Comparison of ENCODE assay signal across 30 cellular contexts in genomic region chr9:123104807-123105206, GRCh38.
"Had no signal": no experiment of that assay in that cellular context is flagged by ENCODE, and none has a peak within 500 bp of the region (broad histone marks: within the 10 kb centered on the region; RNA-seq: fewer than 3 reads in every experiment).

No MANE protein-coding gene starts in this region.

- H3K9me3 Mint-ChIP-seq: activated CD4-positive, alpha-beta memory T cell treated with anti-CD3 and anti-CD28 coated beads for 36 hours; activated T-cell treated with anti-CD3 and anti-CD28 coated beads, Interleukin-2, amount 50 U/mL, for 4 hours; activated T-helper 17 cell treated with anti-CD3 and anti-CD28 coated beads, Interleukin-2, amount 50 U/mL, for 72 hours; effector memory CD8-positive, alpha-beta T cell; neural crest cell; stimulated activated naive CD8-positive, alpha-beta T cell treated with anti-CD3 and anti-CD28 coated beads, Interleukin-15, Interleukin-2, amounts not matched to agents 100 ng/mL and 50 ng/mL, for 24 hours; type B pancreatic cell had no signal

- H3K4me3 ChIP-seq: gastroesophageal sphincter, hepatocyte, left ventricle myocardium inferior, pancreas, prostate gland, sigmoid colon, uterus had no signal

- H3K4me1 ChIP-seq: left ventricle myocardium inferior, pancreas, uterus had no signal

- FAIRE-seq: pancreas, small intestine had no signal

- H3K36me3 ChIP-seq: prostate gland, uterus had no signal

- H3K27me3 Mint-ChIP-seq: activated CD4-positive, alpha-beta memory T cell treated with anti-CD3 and anti-CD28 coated beads for 36 hours; activated T-helper 17 cell treated with anti-CD3 and anti-CD28 coated beads, Interleukin-2, amount 50 U/mL, for 72 hours; effector memory CD8-positive, alpha-beta T cell; stimulated activated naive CD8-positive, alpha-beta T cell treated with anti-CD3 and anti-CD28 coated beads, Interleukin-15, Interleukin-2, amounts not matched to agents 100 ng/mL and 50 ng/mL, for 24 hours; type B pancreatic cell had no signal

- H3K79me2 ChIP-seq: hepatocyte had no signal

- H3K9me3 ChIP-seq: gastroesophageal sphincter, left ventricle myocardium inferior, pancreas, prostate gland, sigmoid colon, uterus had no signal

- H2AFZ ChIP-seq: hepatocyte had no signal

- H3K4me2 ChIP-seq: hepatocyte had no signal

- H3K27ac ChIP-seq: gastroesophageal sphincter, hepatocyte, left ventricle myocardium inferior, pancreas, prostate gland, sigmoid colon, uterus had no signal

- H3K27ac Mint-ChIP-seq: activated CD4-positive, alpha-beta memory T cell treated with anti-CD3 and anti-CD28 coated beads for 36 hours; activated T-helper 17 cell treated with anti-CD3 and anti-CD28 coated beads, Interleukin-2, amount 50 U/mL, for 72 hours; stimulated activated naive CD8-positive, alpha-beta T cell treated with anti-CD3 and anti-CD28 coated beads, Interleukin-15, Interleukin-2, amounts not matched to agents 100 ng/mL and 50 ng/mL, for 24 hours; type B pancreatic cell had no signal

- H3K4me3 Mint-ChIP-seq: activated CD4-positive, alpha-beta memory T cell treated with anti-CD3 and anti-CD28 coated beads for 36 hours; activated T-cell treated with anti-CD3 and anti-CD28 coated beads, Interleukin-2, amount 50 U/mL, for 4 hours; activated T-helper 17 cell treated with anti-CD3 and anti-CD28 coated beads, Interleukin-2, amount 50 U/mL, for 72 hours; effector memory CD8-positive, alpha-beta T cell; neural crest cell; stimulated activated naive CD8-positive, alpha-beta T cell treated with anti-CD3 and anti-CD28 coated beads, Interleukin-15, Interleukin-2, amounts not matched to agents 100 ng/mL and 50 ng/mL, for 24 hours; type B pancreatic cell had no signal

- H3K27me3 ChIP-seq: gastroesophageal sphincter, hepatocyte, pancreas, sigmoid colon, uterus had no signal

- H3K4me1 Mint-ChIP-seq: neural crest cell had no signal

- DNase-seq: activated CD4-positive, alpha-beta memory T cell treated with anti-CD3 and anti-CD28 coated beads for 36 hours; activated CD4-positive, alpha-beta T cell treated with anti-CD3 and anti-CD28 coated beads for 48 hours; activated CD8-positive, alpha-beta memory T cell treated with anti-CD3 and anti-CD28 coated beads, Interleukin-2, amount 50 U/mL, for 4 hours; activated gamma-delta T cell treated with Interleukin-2 at 50 U/mL for 16 hours; activated naive CD4-positive, alpha-beta T cell treated with anti-CD3 and anti-CD28 coated beads, Interleukin-2, amount 50 U/mL, for 16 hours; activated T-cell treated with anti-CD3 and anti-CD28 coated beads, Interleukin-2, amount 50 U/mL, for 4 hours; amniotic stem cell; caudate nucleus; cortex of kidney; effector memory CD8-positive, alpha-beta T cell; erythroblast; islet precursor cell; left ventricle myocardium inferior; nucleus accumbens; pancreas; retina; sigmoid colon; small intestine; stimulated activated CD4-positive, alpha-beta T cell treated with anti-CD3 and anti-CD28 coated beads, Interleukin-1b, Interleukin-23, amount 100 ng/mL, for 48 hours; stimulated activated CD4-positive, alpha-beta T cell treated with anti-CD3 and anti-CD28 coated beads, Interleukin-4, amount 100 ng/mL, for 4 hours; substantia nigra; uterus had no signal

- ATAC-seq: activated CD4-positive, CD25-positive, alpha-beta regulatory T cell treated with anti-CD3 and anti-CD28 coated beads, Interleukin-2, amount 50 U/mL, for 24 hours; activated T-cell treated with anti-CD3 and anti-CD28 coated beads, Interleukin-2, amount 50 U/mL, for 4 hours; activated T-helper 17 cell treated with anti-CD3 and anti-CD28 coated beads, Interleukin-2, amount 50 U/mL, for 72 hours; effector memory CD8-positive, alpha-beta T cell; gastroesophageal sphincter; pancreas had no signal
